25 cellular contexts compared by ENCODE assay signal in genomic region chr10:116587878-116588590, GRCh38. TPM values are rescaled to one million over a fixed set of nuclear protein-coding genes. Genes with fewer than 3 reads are reported as not detected.
"Had no signal": no experiment of that assay in that cellular context is flagged by ENCODE, and none has a peak within 500 bp of the region (broad histone marks: within the 10 kb centered on the region; RNA-seq: fewer than 3 reads in every experiment).

No MANE protein-coding gene starts in this region.

- DNase-seq: activated CD4-positive, alpha-beta memory T cell treated with anti-CD3 and anti-CD28 coated beads for 36 hours; activated CD4-positive, alpha-beta T cell treated with anti-CD3 and anti-CD28 coated beads, Interleukin-2, amount 10 ng/mL, durations not matched to agents 7 days and 5 days; activated CD4-positive, CD25-positive, alpha-beta regulatory T cell; activated CD8-positive, alpha-beta memory T cell treated with anti-CD3 and anti-CD28 coated beads for 24 hours; activated gamma-delta T cell; activated naive CD4-positive, alpha-beta T cell treated with anti-CD3 and anti-CD28 coated beads for 36 hours; activated naive CD8-positive, alpha-beta T cell treated with anti-CD3 and anti-CD28 coated beads for 36 hours; activated T-cell treated with anti-CD3 and anti-CD28 coated beads, Interleukin-2, amount 50 U/mL, for 4 hours; anterior cingulate cortex; MG63; NCI-H1105; NCI-H1436 treated with DMSO at 0.1 percent for 48 hours; NCI-H187; NCI-H2081; NCI-H446; NCI-H524; PC-9; RPMI8226; T-cell; T-helper 2 cell; T1000 had no signal

- H3K4me1 Mint-ChIP-seq: activated CD4-positive, alpha-beta T cell treated with anti-CD3 and anti-CD28 coated beads, Interleukin-2, amount 10 ng/mL, durations not matched to agents 7 days and 5 days; activated naive CD8-positive, alpha-beta T cell treated with anti-CD3 and anti-CD28 coated beads for 36 hours; T-cell had no signal

- ATAC-seq: activated T-cell treated with anti-CD3 and anti-CD28 coated beads, Interleukin-2, amount 50 U/mL, for 4 hours; Right ventricle myocardium inferior; T-cell had no signal

- H3K4me3 ChIP-seq: MG63, PC-9, SK-N-MC had no signal

- H3K27ac Mint-ChIP-seq: activated CD4-positive, alpha-beta memory T cell treated with anti-CD3 and anti-CD28 coated beads for 36 hours; activated CD4-positive, alpha-beta T cell treated with anti-CD3 and anti-CD28 coated beads, Interleukin-2, amount 10 ng/mL, durations not matched to agents 7 days and 5 days; activated naive CD4-positive, alpha-beta T cell treated with anti-CD3 and anti-CD28 coated beads for 36 hours; activated naive CD8-positive, alpha-beta T cell treated with anti-CD3 and anti-CD28 coated beads for 36 hours; T-cell had no signal

- H2AFZ ChIP-seq: PC-9 had no signal

- H3K36me3 Mint-ChIP-seq: activated CD4-positive, alpha-beta memory T cell treated with anti-CD3 and anti-CD28 coated beads for 36 hours; activated naive CD8-positive, alpha-beta T cell treated with anti-CD3 and anti-CD28 coated beads for 36 hours; T-cell had no signal

- H3K27me3 ChIP-seq: MG63 had no signal

- H3K9ac ChIP-seq: KMS-11 had no signal

- H3K36me3 ChIP-seq: MG63 had no signal

- H3K27ac ChIP-seq: KMS-11, PC-9, SK-N-MC, VCaP had no signal

- H3K4me3 Mint-ChIP-seq: activated CD4-positive, alpha-beta memory T cell treated with anti-CD3 and anti-CD28 coated beads for 36 hours; activated CD4-positive, alpha-beta T cell treated with anti-CD3 and anti-CD28 coated beads, Interleukin-2, amount 10 ng/mL, durations not matched to agents 7 days and 5 days; activated naive CD4-positive, alpha-beta T cell treated with anti-CD3 and anti-CD28 coated beads for 36 hours; activated naive CD8-positive, alpha-beta T cell treated with anti-CD3 and anti-CD28 coated beads for 36 hours; activated T-cell treated with anti-CD3 and anti-CD28 coated beads, Interleukin-2, amount 50 U/mL, for 4 hours; T-cell had no signal

- H3K9me3 ChIP-seq: MG63 had no signal

- H3K9me3 Mint-ChIP-seq: activated CD4-positive, alpha-beta T cell treated with anti-CD3 and anti-CD28 coated beads, Interleukin-2, amount 10 ng/mL, durations not matched to agents 7 days and 5 days; activated naive CD4-positive, alpha-beta T cell treated with anti-CD3 and anti-CD28 coated beads for 36 hours; activated naive CD8-positive, alpha-beta T cell treated with anti-CD3 and anti-CD28 coated beads for 36 hours had no signal

- H3K27me3 Mint-ChIP-seq: activated CD4-positive, alpha-beta memory T cell treated with anti-CD3 and anti-CD28 coated beads for 36 hours; activated CD4-positive, alpha-beta T cell treated with anti-CD3 and anti-CD28 coated beads, Interleukin-2, amount 10 ng/mL, durations not matched to agents 7 days and 5 days; activated naive CD8-positive, alpha-beta T cell treated with anti-CD3 and anti-CD28 coated beads for 36 hours had no signal

- H3K4me2 ChIP-seq: KMS-11, PC-9 had no signal

RNA-seq across cellular contexts. Expression of gene PNLIPRP1, which starts 2.7 kb away (rescaled TPM):
- total RNA-seq: activated CD4-positive, alpha-beta memory T cell treated with anti-CD3 and anti-CD28 coated beads for 36 hours; activated CD4-positive, alpha-beta T cell treated with anti-CD3 and anti-CD28 coated beads, Interleukin-2, amount 10 ng/mL, durations not matched to agents 7 days and 5 days; activated naive CD4-positive, alpha-beta T cell treated with anti-CD3 and anti-CD28 coated beads for 36 hours; activated naive CD8-positive, alpha-beta T cell treated with anti-CD3 and anti-CD28 coated beads for 36 hours; PC-9; Right ventricle myocardium inferior had no signal

RNA-seq across cellular contexts. Expression of gene PNLIPRP2, which starts 32.7 kb away (rescaled TPM):
- total RNA-seq: activated CD4-positive, alpha-beta memory T cell treated with anti-CD3 and anti-CD28 coated beads for 36 hours; activated CD4-positive, alpha-beta T cell treated with anti-CD3 and anti-CD28 coated beads, Interleukin-2, amount 10 ng/mL, durations not matched to agents 7 days and 5 days; activated naive CD4-positive, alpha-beta T cell treated with anti-CD3 and anti-CD28 coated beads for 36 hours; activated naive CD8-positive, alpha-beta T cell treated with anti-CD3 and anti-CD28 coated beads for 36 hours; PC-9; Right ventricle myocardium inferior had no signal

RNA-seq across cellular contexts. Expression of gene PNLIP, which starts 42.3 kb away (rescaled TPM):
- total RNA-seq: activated CD4-positive, alpha-beta memory T cell treated with anti-CD3 and anti-CD28 coated beads for 36 hours; activated CD4-positive, alpha-beta T cell treated with anti-CD3 and anti-CD28 coated beads, Interleukin-2, amount 10 ng/mL, durations not matched to agents 7 days and 5 days; activated naive CD4-positive, alpha-beta T cell treated with anti-CD3 and anti-CD28 coated beads for 36 hours; activated naive CD8-positive, alpha-beta T cell treated with anti-CD3 and anti-CD28 coated beads for 36 hours; PC-9; Right ventricle myocardium inferior had no signal
